ENCODE assay signal across 15 cellular contexts in the genomic region with DNA sequence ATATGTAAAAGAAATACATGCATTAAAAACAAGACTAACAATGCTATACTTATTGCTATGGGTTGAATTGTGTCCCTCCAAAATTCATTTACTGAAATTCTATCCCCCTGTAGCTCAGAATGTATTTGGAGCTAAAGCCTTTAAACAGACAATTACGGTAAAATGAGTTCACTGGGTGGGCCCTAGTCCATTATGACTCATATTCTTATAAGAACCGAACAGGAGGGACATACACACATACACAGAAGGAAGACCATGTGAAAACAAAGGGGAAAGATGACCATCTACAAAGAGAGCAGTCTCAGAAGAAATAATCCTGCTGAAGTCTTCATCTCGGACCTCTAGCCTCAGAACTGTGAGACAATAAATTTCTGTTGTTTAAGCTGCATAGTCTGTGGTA.
DNase-seq lines count a peak whose midpoint lies in the region; ATAC-seq, FAIRE-seq and TF ChIP-seq lines count a peak whose summit lies in the region.
"Had no signal": no experiment of that assay in that cellular context is flagged by ENCODE, and none has a peak within 500 bp of the region (broad histone marks: within the 10 kb centered on the region; RNA-seq: fewer than 3 reads in every experiment).

No MANE protein-coding gene starts in this region.

- H3K9ac ChIP-seq in astrocyte (ENCODE audit: low read length): no peak overlapping the region
- H3K9ac ChIP-seq: GM23248 had no signal

- POLR2A ChIA-PET in A549 (lab: Yijun Ruan, JAX): no interaction called here
- POLR2A ChIA-PET in HEK293 (lab: Yijun Ruan, JAX): no interaction called here

- FAIRE-seq in A549 (lab: Jason Lieb, UNC) (no peak), astrocyte (lab: Jason Lieb, UNC) (no peak)
- FAIRE-seq: A204.1 had no signal

- H3K36me3 ChIP-seq in HEK293 (ENCODE audit: control insufficient read depth in 2 of 2, insufficient read depth in 1 of 2, low read length in 2 of 2) (peaks cover 2 to 6% of the 10 kb centered on the region in 2 experiments; a peak in 2 of 3 replicates), astrocyte (ENCODE audit: insufficient read depth, low read length) (peaks cover 3% of the 10 kb centered on the region)

- H3K9me3 Mint-ChIP-seq in astrocyte (ENCODE audit: unreplicated experiment) (peaks cover 10% of the 10 kb centered on the region), immature natural killer cell (peaks cover 8 to 26% (median 17%) of the 10 kb centered on the region in 6 donors)

- H3K27ac Mint-ChIP-seq in astrocyte (ENCODE audit: unreplicated experiment): no peak overlapping the region
- H3K27ac Mint-ChIP-seq in immature natural killer cell: no peak overlapping the region
- H3K27ac Mint-ChIP-seq: CD8-positive, alpha-beta T cell had no signal

- TF ChIP-seq CTCF in A549 (IDR thresholded peaks at IDR 0.05): no peak
- no peak for TF ChIP-seq CTCF in HEK293 (tag by site-specific recombination; IDR thresholded peaks at IDR 0.05)
- no peak for TF ChIP-seq CTCF in astrocyte (IDR thresholded peaks at IDR 0.05; ENCODE audit: insufficient read depth, low read depth, low read length)
- TF ChIP-seq CTCF in fibroblast of the aortic adventitia (IDR thresholded peaks at IDR 0.05; ENCODE audit: insufficient read depth, low read length): no peak

- no peak for TF ChIP-seq POLR2A in A549 (IDR thresholded peaks at IDR 0.05; ENCODE audit: low read length)

- H3K4me2 ChIP-seq in A549 (no peak overlapping the region), astrocyte (ENCODE audit: low read length) (no peak overlapping the region)

- no peak overlapping the region for H2AFZ ChIP-seq in astrocyte (ENCODE audit: low read depth, low read length)
- H2AFZ ChIP-seq: GM23248 had no signal

- H3K4me3 ChIP-seq in A549 (no peak overlapping the region), HEK293 (ENCODE audit: low read depth, low read length) (no peak overlapping the region), astrocyte (ENCODE audit: insufficient read depth, low read depth, low read length) (no peak overlapping the region), fibroblast of the aortic adventitia (ENCODE audit: low read depth, low read length) (no peak overlapping the region)
- H3K4me3 ChIP-seq: GM23248 had no signal

- no peaks in the 10 kb centered on the region for H3K27me3 Mint-ChIP-seq in astrocyte (ENCODE audit: low read depth, unreplicated experiment)
- H3K27me3 Mint-ChIP-seq in immature natural killer cell (ENCODE audit: low read depth in 3 of 3): no peaks in the 10 kb centered on the region

- H3K27ac ChIP-seq in A549 (no peak overlapping the region), HEK293 (ENCODE audit: extremely low read depth, low read depth, low read length) (no peak overlapping the region), astrocyte (ENCODE audit: low read depth, low read length) (no peak overlapping the region)
- H3K27ac ChIP-seq: GM23248 had no signal

- TF ChIP-seq RAD21 in A549 (conservative IDR thresholded peaks at IDR 0.05 in 1 of 2, IDR thresholded peaks at IDR 0.05 in 1 of 2): no peak

- no peak for ATAC-seq in A549
- ATAC-seq in GM19467 (IDR thresholded peaks at IDR 0.05; ENCODE audit: unreplicated experiment): no peak
- ATAC-seq: CD8-positive, alpha-beta T cell had no signal

- H3K4me1 ChIP-seq in A549: no peaks in the 10 kb centered on the region
- H3K4me1 ChIP-seq in HEK293 (ENCODE audit: control insufficient read depth, insufficient read depth, low read length): no peaks in the 10 kb centered on the region
- H3K4me1 ChIP-seq in astrocyte (ENCODE audit: insufficient read depth, low read length): no peaks in the 10 kb centered on the region

- H3K4me1 Mint-ChIP-seq in astrocyte (ENCODE audit: low read depth, unreplicated experiment) (peaks cover 7% of the 10 kb centered on the region), immature natural killer cell (no peaks in the 10 kb centered on the region)
- H3K4me1 Mint-ChIP-seq: CD14-positive monocyte had no signal

- H3K79me2 ChIP-seq in astrocyte (ENCODE audit: insufficient read depth, low read length): no peaks in the 10 kb centered on the region

- H3K27me3 ChIP-seq in astrocyte (ENCODE audit: insufficient read depth, low read length): no peaks in the 10 kb centered on the region

- 79% methylated on average over 3 of the region's 3 CpGs for WGBS in A549 (ENCODE audit: missing lambda C conversion rate)

- H4K20me1 ChIP-seq in astrocyte (ENCODE audit: insufficient read depth, low read length): no peaks in the 10 kb centered on the region

- no peak for TF ChIP-seq EP300 in A549 (IDR thresholded peaks at IDR 0.05)

- H3K36me3 Mint-ChIP-seq in astrocyte (ENCODE audit: low read depth, unreplicated experiment) (peaks cover 17% of the 10 kb centered on the region), immature natural killer cell (peaks cover 61 to 78% (median 78%) of the 10 kb centered on the region in 3 donors)

- CTCF ChIA-PET in A549 (lab: Yijun Ruan, JAX) (interaction anchor here (0.7 to 1.3 kb wide), 2 partner anchors 13 to 672 kb away, joined by 4 to 5 read pairs; no protein-coding TSS in a partner anchor), HEK293 (lab: Yijun Ruan, JAX) (no interaction called here)

- H3K4me3 Mint-ChIP-seq in astrocyte (ENCODE audit: unreplicated experiment) (no peak overlapping the region), immature natural killer cell (no peak overlapping the region)
- H3K4me3 Mint-ChIP-seq: CD14-positive monocyte; CD8-positive, alpha-beta T cell had no signal

- no peak for DNase-seq in A549 (ENCODE audit: low read depth in 1 of 2, low spot score in 1 of 2)
- peak; percentile 32 for DNase-seq in astrocyte (ENCODE audit: low read depth)
- peak; percentile 4 for DNase-seq in fibroblast of the aortic adventitia (ENCODE audit: low read depth)
- no peak for DNase-seq in D341Med (ENCODE audit: low spot score)
- DNase-seq in immature natural killer cell: no peak
- DNase-seq in NCI-H1930 (lab: John Stamatoyannopoulos, UW): no peak
- DNase-seq: CD8-positive, alpha-beta T cell; COR-L47; DMS53; GM23248; H7 had no signal

- H3K9me3 ChIP-seq in A549 (no peaks in the 10 kb centered on the region), HEK293 (ENCODE audit: control insufficient read depth, insufficient read depth, low read depth, low read length) (no peaks in the 10 kb centered on the region), astrocyte (ENCODE audit: insufficient read depth, low read depth, low read length) (no peaks in the 10 kb centered on the region)

TF ChIP-seq in A549, 52 proteins besides CTCF, POLR2A, EP300 and RAD21:
- TF ChIP-seq FOSL2 (IDR thresholded peaks at IDR 0.05) (no peak), FOSL2 (CRISPR knock-in tag; IDR thresholded peaks at IDR 0.05) (peak; percentile 25; the same call in 1 of the 2 replicates)
- TF ChIP-seq, protein P1, sequence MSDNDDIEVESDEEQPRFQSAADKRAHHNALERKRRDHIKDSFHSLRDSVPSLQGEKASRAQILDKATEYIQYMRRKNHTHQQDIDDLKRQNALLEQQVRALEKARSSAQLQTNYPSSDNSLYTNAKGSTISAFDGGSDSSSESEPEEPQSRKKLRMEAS (IDR thresholded peaks at IDR 0.05): no peak

TF ChIP-seq in HEK293, 187 proteins besides CTCF, POLR2A, EP300 and RAD21:
- no peak for TF ChIP-seq ZNF677 (tag by site-specific recombination; IDR thresholded peaks at IDR 0.05)
- TF ChIP-seq REPIN1 (tag by site-specific recombination; IDR thresholded peaks at IDR 0.05; ENCODE audit: low read depth): no peak
- no peak for TF ChIP-seq SP7 (tag by site-specific recombination; IDR thresholded peaks at IDR 0.05)
- peak; percentile 67; the same call in 1 of the 2 replicates for TF ChIP-seq ZFP69B (tag by site-specific recombination; IDR thresholded peaks at IDR 0.05)
- no peak for TF ChIP-seq ZBTB48 (tag by site-specific recombination; IDR thresholded peaks at IDR 0.05)
- TF ChIP-seq, protein P2, sequence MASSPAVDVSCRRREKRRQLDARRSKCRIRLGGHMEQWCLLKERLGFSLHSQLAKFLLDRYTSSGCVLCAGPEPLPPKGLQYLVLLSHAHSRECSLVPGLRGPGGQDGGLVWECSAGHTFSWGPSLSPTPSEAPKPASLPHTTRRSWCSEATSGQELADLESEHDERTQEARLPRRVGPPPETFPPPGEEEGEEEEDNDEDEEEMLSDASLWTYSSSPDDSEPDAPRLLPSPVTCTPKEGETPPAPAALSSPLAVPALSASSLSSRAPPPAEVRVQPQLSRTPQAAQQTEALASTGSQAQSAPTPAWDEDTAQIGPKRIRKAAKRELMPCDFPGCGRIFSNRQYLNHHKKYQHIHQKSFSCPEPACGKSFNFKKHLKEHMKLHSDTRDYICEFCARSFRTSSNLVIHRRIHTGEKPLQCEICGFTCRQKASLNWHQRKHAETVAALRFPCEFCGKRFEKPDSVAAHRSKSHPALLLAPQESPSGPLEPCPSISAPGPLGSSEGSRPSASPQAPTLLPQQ (tag by site-specific recombination; IDR thresholded peaks at IDR 0.05): peak; percentile 26; the same call in 1 of the 2 replicates
TF ChIP-seq in HEK293: peak in this region for 2.

Comparison
In these comparisons a context has a peak if more than half of its experiments do, and no peak if none do; other contexts are left out.
1. DNase-seq: peak in astrocyte (single experiment) and fibroblast of the aortic adventitia (single experiment); none in A549 (0 of 2), D341Med (single experiment), immature natural killer cell (0 of 3) and NCI-H1930 (0 of 2).